ENCODE assay signal across 8 cellular contexts in genomic region chr6:108518714-108519576, GRCh38. TPM values are rescaled to one million over a fixed set of nuclear protein-coding genes. Genes with fewer than 3 reads are reported as not detected.
DNase-seq lines count a peak whose midpoint lies in the region; ATAC-seq and TF ChIP-seq lines count a peak whose summit lies in the region.

No MANE protein-coding gene starts in this region.

- no peaks in the 10 kb centered on the region for H3K36me3 Mint-ChIP-seq in activated CD4-positive, alpha-beta T cell treated with anti-CD3 and anti-CD28 coated beads, Interleukin-2, amount 10 ng/mL, durations not matched to agents 7 days and 5 days (ENCODE audit: low read depth)

- H3K27ac ChIP-seq in smooth muscle cell (ENCODE audit: low read depth) (no peak overlapping the region), thyroid gland (no peak overlapping the region)

- H3K4me1 Mint-ChIP-seq in activated CD4-positive, alpha-beta T cell treated with anti-CD3 and anti-CD28 coated beads, Interleukin-2, amount 10 ng/mL, durations not matched to agents 7 days and 5 days, result no peaks in the 10 kb centered on the region

- H3K36me3 ChIP-seq in smooth muscle cell (ENCODE audit: low read depth), result no peaks in the 10 kb centered on the region
- no peaks in the 10 kb centered on the region for H3K36me3 ChIP-seq in thyroid gland

- no peaks in the 10 kb centered on the region for H3K9me3 Mint-ChIP-seq in activated CD4-positive, alpha-beta T cell treated with anti-CD3 and anti-CD28 coated beads, Interleukin-2, amount 10 ng/mL, durations not matched to agents 7 days and 5 days

- no peak overlapping the region for H3K27ac Mint-ChIP-seq in activated CD4-positive, alpha-beta T cell treated with anti-CD3 and anti-CD28 coated beads, Interleukin-2, amount 10 ng/mL, durations not matched to agents 7 days and 5 days

- CTCF ChIA-PET in activated CD4-positive, alpha-beta T cell treated with anti-CD3 and anti-CD28 coated beads, Interleukin-2, amount 10 ng/mL, durations not matched to agents 7 days and 5 days (lab: Charles Lee), result interaction anchor here (0.9 kb wide), 1 partner anchor 10 kb away, joined by 3 read pairs; no protein-coding TSS in a partner anchor

- 82% methylated on average over 5 of the region's 5 CpGs for WGBS in smooth muscle cell (ENCODE audit: low lambda C conversion rate)
- WGBS in thyroid gland, 2 donors, result 80 to 83% methylated on average over 5 of the region's 5 CpGs

- intact Hi-C loops in thyroid gland (cut with DNase I), result no loop called here

- no peaks in the 10 kb centered on the region for H3F3A ChIP-seq in smooth muscle cell (ENCODE audit: low read depth)

- no peak for TF ChIP-seq POLR2A in thyroid gland (IDR thresholded peaks at IDR 0.05)

- H3K27me3 Mint-ChIP-seq in activated CD4-positive, alpha-beta T cell treated with anti-CD3 and anti-CD28 coated beads, Interleukin-2, amount 10 ng/mL, durations not matched to agents 7 days and 5 days, result peaks cover 4% of the 10 kb centered on the region

- no peaks in the 10 kb centered on the region for H4K20me1 ChIP-seq in smooth muscle cell (ENCODE audit: low read depth)

- H3K79me2 ChIP-seq in smooth muscle cell (ENCODE audit: low read depth), result no peaks in the 10 kb centered on the region

- H3K4me1 ChIP-seq in smooth muscle cell (ENCODE audit: low read depth) (no peaks in the 10 kb centered on the region), thyroid gland (no peaks in the 10 kb centered on the region)

- H3K4me3 ChIP-seq in choroid plexus epithelial cell (ENCODE audit: low read depth, low read length) (no peak overlapping the region), smooth muscle cell (no peak overlapping the region), thyroid gland (replicated peaks in 1 of 3) (no peak overlapping the region)

- no peak overlapping the region for H3K9ac ChIP-seq in smooth muscle cell (ENCODE audit: low read depth)

- no peak for ATAC-seq in HG02678 (IDR thresholded peaks at IDR 0.05; ENCODE audit: unreplicated experiment)

- peak; percentile 71 for TF ChIP-seq CTCF in choroid plexus epithelial cell (conservative IDR thresholded peaks at IDR 0.05; ENCODE audit: low read depth, low read length)
- TF ChIP-seq CTCF in smooth muscle cell (IDR thresholded peaks at IDR 0.05; ENCODE audit: borderline replicate concordance, insufficient read depth, poor library complexity, severe bottlenecking), result peak; percentile 25
- TF ChIP-seq CTCF in thyroid gland (IDR thresholded peaks at IDR 0.05), result peak in 2 of 6 experiments; percentile 10 to 35

- peak; percentile 20 for DNase-seq in activated CD4-positive, alpha-beta T cell treated with anti-CD3 and anti-CD28 coated beads, Interleukin-2, amount 10 ng/mL, durations not matched to agents 7 days and 5 days
- no peak for DNase-seq in activated CD4-positive, alpha-beta T cell treated with anti-CD3 and anti-CD28 coated beads, Interleukin-2, amount 50 U/mL, for 1 hour
- DNase-seq in NCI-H2171 treated with DMSO at 0.1 percent for 48 hours (lab: John Stamatoyannopoulos, UW) (peak; percentile 55), choroid plexus epithelial cell (ENCODE audit: low read depth) (peak; percentile 51), smooth muscle cell (lab: John Stamatoyannopoulos, UW; ENCODE audit: unreplicated experiment) (no peak), thyroid gland (no peak)
- DNase-seq in stimulated activated CD4-positive, alpha-beta T cell treated with anti-CD3 and anti-CD28 coated beads, Interleukin-4, amount 100 ng/mL, for 24 hours, result no peak

- no peak overlapping the region for H3K4me3 Mint-ChIP-seq in activated CD4-positive, alpha-beta T cell treated with anti-CD3 and anti-CD28 coated beads, Interleukin-2, amount 10 ng/mL, durations not matched to agents 7 days and 5 days

- no peak overlapping the region for H3K4me2 ChIP-seq in smooth muscle cell

- H3K9me3 ChIP-seq in smooth muscle cell (replicated peaks; ENCODE audit: low read depth) (no peaks in the 10 kb centered on the region), thyroid gland (no peaks in the 10 kb centered on the region)

- POLR2A ChIA-PET in activated CD4-positive, alpha-beta T cell treated with anti-CD3 and anti-CD28 coated beads, Interleukin-2, amount 10 ng/mL, durations not matched to agents 7 days and 5 days (lab: Charles Lee), result no interaction called here

- no peak overlapping the region for H2AFZ ChIP-seq in smooth muscle cell (ENCODE audit: low read depth)

- no peaks in the 10 kb centered on the region for H3K27me3 ChIP-seq in smooth muscle cell (ENCODE audit: low read depth)
- no peaks in the 10 kb centered on the region for H3K27me3 ChIP-seq in thyroid gland

RNA-seq across cellular contexts. Expression of gene FOXO3, which starts 41.8 kb away (rescaled TPM):
- total RNA-seq in activated CD4-positive, alpha-beta T cell treated with anti-CD3 and anti-CD28 coated beads, Interleukin-2, amount 10 ng/mL, durations not matched to agents 7 days and 5 days, result 10 to 100 TPM; 11.2 to 12.8 TPM
- 36.2 and 40.3 TPM in 2 replicates for total RNA-seq in smooth muscle cell
- 34.7 and 35.9 TPM in 2 replicates for polyA plus RNA-seq in smooth muscle cell
- 100 to 1,000 TPM in 1 of 4 donors, 10 to 100 TPM in 3; 61.8 to 103 (median 76.8) TPM for total RNA-seq in thyroid gland

Comparison
In these comparisons a context has a peak if more than half of its experiments do, and no peak if none do; other contexts are left out.
1. DNase-seq: peak in activated CD4-positive, alpha-beta T cell treated with anti-CD3 and anti-CD28 coated beads, Interleukin-2, amount 10 ng/mL, durations not matched to agents 7 days and 5 days (single experiment), NCI-H2171 treated with DMSO at 0.1 percent for 48 hours (single experiment) and choroid plexus epithelial cell (single experiment); none in activated CD4-positive, alpha-beta T cell treated with anti-CD3 and anti-CD28 coated beads, Interleukin-2, amount 50 U/mL, for 1 hour (single experiment), smooth muscle cell (single experiment), thyroid gland (0 of 2) and stimulated activated CD4-positive, alpha-beta T cell treated with anti-CD3 and anti-CD28 coated beads, Interleukin-4, amount 100 ng/mL, for 24 hours (single experiment).